Comparison of ENCODE assay signal across 8 cellular contexts in the genomic region with DNA sequence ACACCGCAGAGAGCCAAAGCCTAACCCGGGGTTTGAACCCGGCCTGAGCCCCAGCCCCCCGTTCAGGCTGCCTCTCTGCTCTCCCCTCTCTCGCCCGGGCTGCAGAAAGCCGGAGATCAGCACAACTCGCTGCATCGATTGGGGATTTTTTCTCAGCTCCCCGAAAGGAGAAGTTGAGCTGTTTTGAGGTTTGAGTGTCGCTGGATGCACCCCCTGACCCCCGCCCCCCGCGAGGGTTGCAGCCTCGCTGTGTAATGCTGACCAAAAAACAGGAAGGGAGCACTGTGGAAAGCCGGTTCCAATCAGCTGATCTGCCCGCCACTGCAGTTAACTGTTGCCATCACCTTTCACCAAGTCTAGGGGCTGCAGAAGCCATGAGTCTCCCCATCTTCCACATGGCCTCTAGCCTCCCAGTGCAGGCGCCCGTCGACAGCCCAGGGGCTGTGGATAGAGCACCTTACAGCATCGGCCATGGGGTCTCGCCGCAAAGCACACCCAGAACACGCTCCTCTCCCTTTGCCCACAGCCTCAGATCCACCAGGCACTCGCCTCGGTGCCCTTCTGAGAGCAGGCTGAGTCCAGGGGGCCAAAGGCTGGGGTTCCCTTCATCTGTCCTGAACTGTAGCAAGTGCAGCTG. TPM values are rescaled to one million over a fixed set of nuclear protein-coding genes. Genes with fewer than 3 reads are reported as not detected.
A peak's percentile ranks its signal among the peaks of the same experiment; 100 is the strongest.
DNase-seq lines count a peak whose midpoint lies in the region; ATAC-seq and TF ChIP-seq lines count a peak whose summit lies in the region.
"Had no signal": no experiment of that assay in that cellular context is flagged by ENCODE, and none has a peak within 500 bp of the region (broad histone marks: within the 10 kb centered on the region; RNA-seq: fewer than 3 reads in every experiment).

No MANE protein-coding gene starts in this region.

- H3K27me3 ChIP-seq in subcutaneous abdominal adipose tissue (ENCODE audit: control insufficient read depth in 5 of 5, insufficient read depth in 4 of 5, low read length in 5 of 5) (no peaks in the 10 kb centered on the region), foreskin keratinocyte (no peaks in the 10 kb centered on the region)

- intact Hi-C loops in Right ventricle myocardium inferior (cut with DNase I) = no loop called here

- H3K36me3 ChIP-seq in subcutaneous abdominal adipose tissue (ENCODE audit: control insufficient read depth in 5 of 5, insufficient read depth in 5 of 5, low read length in 5 of 5) = peaks cover 0 to 37% (median 15%) of the 10 kb centered on the region in 5 donors

- ATAC-seq in GM19455 (IDR thresholded peaks at IDR 0.05; ENCODE audit: unreplicated experiment) = peak; percentile 49
- peak; percentile 32 for ATAC-seq in Right ventricle myocardium inferior
- no peak for ATAC-seq in foreskin keratinocyte
- ATAC-seq: K562 had no signal

- peak overlapping the region in 1 of 5 donors; percentile 20 for H3K9ac ChIP-seq in subcutaneous abdominal adipose tissue (ENCODE audit: low read length in 5 of 5)

- peaks cover 6 to 70% (median 45%) of the 10 kb centered on the region in 5 donors for H3K4me1 ChIP-seq in subcutaneous abdominal adipose tissue (ENCODE audit: control insufficient read depth in 5 of 5, insufficient read depth in 5 of 5, low read length in 5 of 5)
- H3K4me1 ChIP-seq in foreskin keratinocyte = peaks cover 12% of the 10 kb centered on the region

- H3K9me3 ChIP-seq in subcutaneous abdominal adipose tissue (ENCODE audit: control insufficient read depth in 5 of 5, low read length in 5 of 5) = no peaks in the 10 kb centered on the region

- peak; percentile 93 for DNase-seq in NB4 (ENCODE audit: low read depth)
- DNase-seq in Right ventricle myocardium inferior (ENCODE audit: missing footprints) = peak; percentile 88
- DNase-seq in NCI-H82 treated with DMSO at 0.1 percent for 48 hours (lab: John Stamatoyannopoulos, UW; ENCODE audit: unreplicated experiment) = no peak
- no peak for DNase-seq in foreskin keratinocyte
- DNase-seq in activated gamma-delta T cell (lab: John Stamatoyannopoulos, UW) = no peak

- H3K27ac ChIP-seq in subcutaneous abdominal adipose tissue (ENCODE audit: low read depth, low read length) (peak overlapping the region; percentile 30), foreskin keratinocyte (no peak overlapping the region)

- TF ChIP-seq CTCF in NB4 (IDR thresholded peaks at IDR 0.05; ENCODE audit: low read depth, low read length) = no peak
- no peak for TF ChIP-seq CTCF in foreskin keratinocyte (conservative IDR thresholded peaks at IDR 0.05)

- H3K4me3 ChIP-seq in NB4 (ENCODE audit: low read depth, low read length) = no peak overlapping the region
- no peak overlapping the region for H3K4me3 ChIP-seq in subcutaneous abdominal adipose tissue (ENCODE audit: low read depth in 1 of 5, low read length in 5 of 5)
- H3K4me3 ChIP-seq: K562 had no signal

- TF ChIP-seq POLR2A in NB4 (IDR thresholded peaks at IDR 0.05; ENCODE audit: extremely low read depth, insufficient read length) = no peak

RNA-seq across cellular contexts. Expression of a gene that starts 34.5 kb away (rescaled TPM):
- total RNA-seq in Right ventricle myocardium inferior (33.2 TPM), foreskin keratinocyte (41.3 and 48.6 TPM in 2 replicates)
- 29.1 and 32.6 TPM in 2 replicates for polyA plus RNA-seq in foreskin keratinocyte

RNA-seq across cellular contexts. Expression of a gene that starts 34.8 kb away (rescaled TPM):
- total RNA-seq in Right ventricle myocardium inferior = 5.4 TPM
- total RNA-seq in foreskin keratinocyte = 15.6 and 18.1 TPM in 2 replicates
- 18.7 and 20.6 TPM in 2 replicates for polyA plus RNA-seq in foreskin keratinocyte

Comparison
In these comparisons a context has a peak if more than half of its experiments do, and no peak if none do; other contexts are left out.
1. DNase-seq: peak in NB4 (single experiment) and Right ventricle myocardium inferior (single experiment); none in NCI-H82 treated with DMSO at 0.1 percent for 48 hours (single experiment), foreskin keratinocyte (0 of 2) and activated gamma-delta T cell (single experiment).